In the genomic region with DNA sequence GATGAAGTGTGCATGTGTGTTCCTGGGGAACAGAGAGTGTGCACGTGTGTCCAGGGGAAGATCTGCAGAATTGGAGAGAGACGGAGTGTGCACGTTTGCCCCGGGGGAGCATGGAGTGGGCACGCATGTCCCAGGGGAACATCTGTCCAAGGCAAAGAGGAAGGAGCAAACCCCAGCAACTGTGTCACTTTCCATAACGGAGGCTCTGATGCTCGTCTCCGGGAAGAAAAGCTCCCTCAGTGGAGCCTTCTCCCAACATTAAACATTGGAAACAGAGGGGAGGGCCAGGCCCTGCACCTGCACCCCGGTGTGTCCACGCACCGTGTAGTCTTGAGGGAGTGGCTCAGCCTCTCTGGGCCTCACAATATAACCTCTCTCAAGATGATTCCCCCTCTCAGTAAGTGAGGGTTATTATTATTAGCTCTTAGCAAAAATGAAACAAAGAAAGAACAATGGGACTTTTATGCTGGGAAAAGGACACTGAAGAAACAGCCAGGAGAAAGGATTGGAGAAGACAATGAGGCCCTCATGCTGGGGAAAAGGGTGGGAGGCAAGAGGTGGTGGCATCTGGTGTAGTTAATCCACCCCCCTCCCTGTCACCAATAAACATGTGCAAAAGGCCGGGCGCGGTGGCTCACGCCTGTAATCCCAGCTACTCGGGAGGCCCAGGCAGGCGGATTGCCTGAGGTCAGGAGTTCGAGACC, we compare ENCODE assay signal across 22 cellular contexts. TPM values are rescaled to one million over a fixed set of nuclear protein-coding genes. Genes with fewer than 3 reads are reported as not detected.
DNase-seq lines count a peak whose midpoint lies in the region; ATAC-seq and TF ChIP-seq lines count a peak whose summit lies in the region.
"Had no signal": no experiment of that assay in that cellular context is flagged by ENCODE, and none has a peak within 500 bp of the region (broad histone marks: within the 10 kb centered on the region; RNA-seq: fewer than 3 reads in every experiment).

No MANE protein-coding gene starts in this region.

- no peak overlapping the region for H4K5ac ChIP-seq in mesendoderm (ENCODE audit: low read length)

- H3K23ac ChIP-seq in mesendoderm (ENCODE audit: low read length): no peak overlapping the region

- H4K8ac ChIP-seq in mesendoderm (ENCODE audit: low read depth, low read length): no peak overlapping the region

- no peak overlapping the region for H2AK5ac ChIP-seq in mesendoderm (ENCODE audit: low read length)

- no peaks in the 10 kb centered on the region for H3K79me2 ChIP-seq in mesendoderm (ENCODE audit: control insufficient read depth, insufficient read depth, low read length)

- no CpG with 5 or more reads among the region's 18 CpGs for WGBS in mesendoderm (ENCODE audit: extremely low coverage, insufficient coverage, low lambda C conversion rate)

- no peak overlapping the region for H2BK15ac ChIP-seq in mesendoderm (replicated peaks; ENCODE audit: low read depth)

- peaks cover 45% of the 10 kb centered on the region for H3K36me3 Mint-ChIP-seq in brain

- no peak overlapping the region for H2BK5ac ChIP-seq in mesendoderm (ENCODE audit: low read length)

- H3K4me3 Mint-ChIP-seq in brain: peak overlapping the region in 2 of 5 experiments; percentile 20 to 34
- H3K4me3 Mint-ChIP-seq: activated T-helper 1 cell treated with anti-CD3 and anti-CD28 coated beads, Interleukin-12 subunit alpha, Interleukin-12 subunit beta, Interleukin-2, Interleukin-4 antibody, amounts not matched to agents 30 ng/mL and 10 ng/mL and 1 ng/mL, durations not matched to agents 14 hours and 24 hours and 36 hours; dendritic cell treated with granulocyte-macrophage colony-stimulating factor and Interleukin-4, amounts not matched to agents 40 ng/mL and 50 ng/mL, for 4 days; stimulated activated naive B cell treated with anti-CD40 and anti-IgM and Interleukin-4, amounts not matched to agents 10 μg/mL and 1 μg/mL and 100 μg/mL, for 72 hours; type B pancreatic cell had no signal

- ATAC-seq in mucosa of descending colon: no peak
- ATAC-seq in stimulated activated naive CD8-positive, alpha-beta T cell treated with anti-CD3 and anti-CD28 coated beads, Interleukin-15, Interleukin-2, amounts not matched to agents 100 U/mL and 50 U/mL, for 24 hours: no peak
- ATAC-seq: HCT116; stimulated activated naive B cell treated with anti-CD40 and anti-IgM and Interleukin-4, amounts not matched to agents 10 μg/mL and 1 μg/mL and 100 μg/mL, for 72 hours had no signal

- no peaks in the 10 kb centered on the region for H3K27me3 ChIP-seq in mesendoderm (ENCODE audit: insufficient read depth, low read length, poor library complexity)

- H3K9ac ChIP-seq in mesendoderm (ENCODE audit: low read length): no peak overlapping the region
- H3K9ac ChIP-seq: parathyroid adenoma had no signal

- peak overlapping the region in 4 of 5 experiments; percentile 24 to 87 (median 42) for H3K27ac Mint-ChIP-seq in brain
- H3K27ac Mint-ChIP-seq: activated naive CD8-positive, alpha-beta T cell; activated T-helper 1 cell treated with anti-CD3 and anti-CD28 coated beads, Interleukin-12 subunit alpha, Interleukin-12 subunit beta, Interleukin-2, Interleukin-4 antibody, amounts not matched to agents 30 ng/mL and 10 ng/mL and 1 ng/mL, durations not matched to agents 14 hours and 24 hours and 36 hours; dendritic cell treated with granulocyte-macrophage colony-stimulating factor and Interleukin-4, amounts not matched to agents 40 ng/mL and 50 ng/mL, for 4 days; stimulated activated naive B cell treated with anti-CD40 and anti-IgM and Interleukin-4, amounts not matched to agents 10 μg/mL and 1 μg/mL and 100 μg/mL, for 72 hours; type B pancreatic cell had no signal

- H3K4me3 ChIP-seq in mucosa of descending colon (no peak overlapping the region), mesendoderm (ENCODE audit: low read length) (no peak overlapping the region)
- H3K4me3 ChIP-seq: lung had no signal

- no peak overlapping the region for H3K18ac ChIP-seq in mesendoderm (ENCODE audit: low read length)

- no peak overlapping the region for H3K4me2 ChIP-seq in mesendoderm (ENCODE audit: low read length)

- peaks cover 29% of the 10 kb centered on the region for H3K4me1 Mint-ChIP-seq in brain

- H3K4ac ChIP-seq in mesendoderm (ENCODE audit: low read depth, low read length): no peak overlapping the region

- intact Hi-C loops in mucosa of descending colon (cut with DNase I, micrococcal nuclease): no loop called here

- no peaks in the 10 kb centered on the region for H3K4me1 ChIP-seq in mucosa of descending colon (ENCODE audit: low read depth)
- H3K4me1 ChIP-seq in mesendoderm (ENCODE audit: control insufficient read depth, low read depth, low read length): no peaks in the 10 kb centered on the region
- H3K4me1 ChIP-seq: parathyroid adenoma had no signal

- H2BK120ac ChIP-seq in mesendoderm (ENCODE audit: low read depth, low read length): no peak overlapping the region

- no peaks in the 10 kb centered on the region for H3K27me3 Mint-ChIP-seq in brain
- H3K27me3 Mint-ChIP-seq: activated naive CD8-positive, alpha-beta T cell; type B pancreatic cell had no signal

- H3K27ac ChIP-seq in temporal lobe (ENCODE audit: low read depth, low read length) (peak overlapping the region; percentile 98), mesendoderm (ENCODE audit: low read depth, low read length) (no peak overlapping the region)
- H3K27ac ChIP-seq: parathyroid adenoma had no signal

- DNase-seq in NCI-H2227 (lab: John Stamatoyannopoulos, UW; ENCODE audit: unreplicated experiment) (peak; percentile 28), mucosa of descending colon (peak in 2 of 3 donors; percentile 17 to 20), mesendoderm (no peak), AG20443 (ENCODE audit: low spot score) (no peak)
- no peak for DNase-seq in stimulated activated naive CD8-positive, alpha-beta T cell treated with anti-CD3 and anti-CD28 coated beads, Interleukin-15, Interleukin-2, amounts not matched to agents 100 U/mL and 50 U/mL, for 24 hours
- DNase-seq: activated CD4-positive, alpha-beta T cell treated with anti-CD3 and anti-CD28 coated beads for 4 hours; COR-L47; NCI-H1105 treated with DMSO at 0.1 percent for 48 hours; NCI-H526; OCI-M1; SHP77; stimulated activated naive B cell treated with anti-CD40 and anti-IgM and Interleukin-4, amounts not matched to agents 10 μg/mL and 1 μg/mL and 100 μg/mL, for 72 hours had no signal

- TF ChIP-seq CTCF in brain (conservative IDR thresholded peaks at IDR 0.05) (no peak), mucosa of descending colon (IDR thresholded peaks at IDR 0.05) (no peak)

- peaks cover 7% of the 10 kb centered on the region for H3K9me3 ChIP-seq in mucosa of descending colon

- no peak overlapping the region for H3K56ac ChIP-seq in mesendoderm (ENCODE audit: low read length)

- H3K9me3 Mint-ChIP-seq in brain: peaks cover 5 to 25% (median 16%) of the 10 kb centered on the region in 5 experiments

- H3K36me3 ChIP-seq in mucosa of descending colon (ENCODE audit: low read depth): no peaks in the 10 kb centered on the region
- H3K36me3 ChIP-seq in mesendoderm (ENCODE audit: control insufficient read depth, insufficient read depth, low read length): no peaks in the 10 kb centered on the region

- no peaks in the 10 kb centered on the region for H3K79me1 ChIP-seq in mesendoderm (ENCODE audit: low read length)

RNA-seq across cellular contexts. Expression of gene RAB40B, which starts 7.6 kb away (rescaled TPM):
- 31.1 TPM for polyA plus RNA-seq in brain (ENCODE audit: insufficient read depth, low read depth, low replicate concordance)
- total RNA-seq in mucosa of descending colon: 10 to 100 TPM; 21.0 to 52.4 (median 23.9) TPM
- total RNA-seq in temporal lobe: 13.0 TPM
- polyA plus RNA-seq in mesendoderm (2013, experiment 1 of 2): 1.3 TPM
- polyA plus RNA-seq in mesendoderm (2013, experiment 2 of 2): 1.4 TPM

RNA-seq across cellular contexts. Expression of gene FN3KRP, which starts 25.6 kb away (rescaled TPM):
- 74.0 TPM for polyA plus RNA-seq in brain (ENCODE audit: insufficient read depth, low read depth, low replicate concordance)
- total RNA-seq in mucosa of descending colon: 10 to 100 TPM; 30.8 to 36.1 (median 34.8) TPM
- total RNA-seq in temporal lobe: 25.6 TPM
- polyA plus RNA-seq in mesendoderm (2013, experiment 1 of 2): 15.6 TPM
- 15.8 TPM for polyA plus RNA-seq in mesendoderm (2013, experiment 2 of 2)

RNA-seq across cellular contexts. Expression of gene WDR45B, which starts 42.7 kb away (rescaled TPM):
- polyA plus RNA-seq in brain (ENCODE audit: insufficient read depth, low read depth, low replicate concordance): 72.9 TPM
- total RNA-seq in mucosa of descending colon (10 to 100 TPM; 69.0 to 76.0 (median 74.4) TPM), temporal lobe (43.0 TPM)
- 84.0 TPM for polyA plus RNA-seq in mesendoderm (2013, experiment 1 of 2)
- polyA plus RNA-seq in mesendoderm (2013, experiment 2 of 2): 85.0 TPM

RNA-seq across cellular contexts. Expression of gene FN3K, which starts 44.5 kb away (rescaled TPM):
- polyA plus RNA-seq in brain (ENCODE audit: insufficient read depth, low read depth, low replicate concordance): 99.9 TPM
- 10 to 100 TPM; 39.4 to 45.5 (median 40.8) TPM for total RNA-seq in mucosa of descending colon
- 32.9 TPM for total RNA-seq in temporal lobe
- polyA plus RNA-seq in mesendoderm (2013, experiment 1 of 2): 2.5 TPM
- polyA plus RNA-seq in mesendoderm (2013, experiment 2 of 2): 2.0 TPM
- total RNA-seq: Daoy had no signal

Comparison
In these comparisons a context has a peak if more than half of its experiments do, and no peak if none do; other contexts are left out.
1. DNase-seq: peak in NCI-H2227 (single experiment) and mucosa of descending colon (2 of 3); none in mesendoderm (single experiment), AG20443 (single experiment) and stimulated activated naive CD8-positive, alpha-beta T cell treated with anti-CD3 and anti-CD28 coated beads, Interleukin-15, Interleukin-2, amounts not matched to agents 100 U/mL and 50 U/mL, for 24 hours (single experiment).